2 cellular contexts compared by ENCODE assay signal in genomic region chr1:11946647-11947046, GRCh38.
TF ChIP-seq lines count a peak whose summit lies in the region.

No MANE protein-coding gene starts in this region.

TF ChIP-seq in IMR-90, 13 proteins besides CTCF, POLR2A, EP300 and RAD21:
- TF ChIP-seq RFX5 (IDR thresholded peaks at IDR 0.05; ENCODE audit: low read depth, low read length) (no peak), USF2 (IDR thresholded peaks at IDR 0.05; ENCODE audit: low read depth, low read length) (no peak), CEBPB (IDR thresholded peaks at IDR 0.05; ENCODE audit: low read depth, low read length) (no peak), ELK1 (IDR thresholded peaks at IDR 0.05; ENCODE audit: borderline replicate concordance, low read depth, low read length) (no peak)

TF ChIP-seq in GM12878, 131 proteins besides CTCF, POLR2A, EP300 and RAD21:
- TF ChIP-seq ATF3 (IDR thresholded peaks at IDR 0.05; ENCODE audit: borderline replicate concordance, extremely low read depth, low read depth, low read length), result no peak
- TF ChIP-seq NFXL1 (IDR thresholded peaks at IDR 0.05; ENCODE audit: borderline replicate concordance), result no peak
- TF ChIP-seq KDM1A (IDR thresholded peaks at IDR 0.05; ENCODE audit: borderline replicate concordance), result no peak
- no peak for TF ChIP-seq ZBED1 (IDR thresholded peaks at IDR 0.05; ENCODE audit: borderline replicate concordance)
- TF ChIP-seq BCL3 (IDR thresholded peaks at IDR 0.05; ENCODE audit: borderline replicate concordance, insufficient read depth, low read depth, low read length, poor library complexity, severe bottlenecking), result no peak
- no peak for TF ChIP-seq BHLHE40 (IDR thresholded peaks at IDR 0.05; ENCODE audit: borderline replicate concordance in 1 of 2, low read depth in 2 of 2, low read length in 1 of 2)
- TF ChIP-seq ASH2L (IDR thresholded peaks at IDR 0.05; ENCODE audit: borderline replicate concordance, low read depth), result no peak
- TF ChIP-seq MTA3 (IDR thresholded peaks at IDR 0.05; ENCODE audit: borderline replicate concordance, low read length), result no peak
- no peak for TF ChIP-seq ZNF207 (IDR thresholded peaks at IDR 0.05; ENCODE audit: borderline replicate concordance)
- no peak for TF ChIP-seq BCLAF1 (IDR thresholded peaks at IDR 0.05)
- TF ChIP-seq PAX8 (IDR thresholded peaks at IDR 0.05), result no peak
- no peak for TF ChIP-seq E2F4 (IDR thresholded peaks at IDR 0.05; ENCODE audit: low read depth, low read length)
- TF ChIP-seq CHD1 (IDR thresholded peaks at IDR 0.05; ENCODE audit: low read depth, low read length), result no peak
- no peak for TF ChIP-seq GABPA (IDR thresholded peaks at IDR 0.05; ENCODE audit: low read depth)
- no peak for TF ChIP-seq TCF12 (IDR thresholded peaks at IDR 0.05; ENCODE audit: low read depth, low read length)
- no peak for TF ChIP-seq ZNF24 (IDR thresholded peaks at IDR 0.05)
- no peak for TF ChIP-seq EED (IDR thresholded peaks at IDR 0.05; ENCODE audit: low read depth)
- no peak for TF ChIP-seq GATAD2B (conservative IDR thresholded peaks at IDR 0.05; ENCODE audit: low read depth)
- no peak for TF ChIP-seq RUNX3 (IDR thresholded peaks at IDR 0.05; ENCODE audit: low read length)
- TF ChIP-seq HCFC1 (IDR thresholded peaks at IDR 0.05; ENCODE audit: low read length), result no peak
